10 cellular contexts compared by ENCODE assay signal in genomic region chr7:50268223-50268622, GRCh38. TPM values are rescaled to one million over a fixed set of nuclear protein-coding genes. Genes with fewer than 3 reads are reported as not detected.
DNase-seq lines count a peak whose midpoint lies in the region; ATAC-seq and TF ChIP-seq lines count a peak whose summit lies in the region.
"Had no signal": no experiment of that assay in that cellular context is flagged by ENCODE, and none has a peak within 500 bp of the region (broad histone marks: within the 10 kb centered on the region; RNA-seq: fewer than 3 reads in every experiment).

No MANE protein-coding gene starts in this region.

- no peaks in the 10 kb centered on the region for H3K36me3 ChIP-seq in adrenal gland (replicated peaks in 1 of 2)

- H3K27ac ChIP-seq in adrenal gland = no peak overlapping the region

- TF ChIP-seq CTCF in activated CD8-positive, alpha-beta T cell treated with anti-CD3 and anti-CD28 coated beads for 36 hours (IDR thresholded peaks at IDR 0.05) = no peak
- TF ChIP-seq CTCF in adrenal gland (IDR thresholded peaks at IDR 0.05) = no peak

- peak overlapping the region; percentile 92 for H3K27ac Mint-ChIP-seq in activated CD8-positive, alpha-beta T cell treated with anti-CD3 and anti-CD28 coated beads for 36 hours
- H3K27ac Mint-ChIP-seq: H9 had no signal

- no peaks in the 10 kb centered on the region for H3K9me3 ChIP-seq in adrenal gland (replicated peaks in 1 of 3)

- no peak for TF ChIP-seq POLR2A in adrenal gland (IDR thresholded peaks at IDR 0.05)

- intact Hi-C loops in activated CD8-positive, alpha-beta T cell treated with anti-CD3 and anti-CD28 coated beads for 36 hours (cut with micrococcal nuclease) = loop anchor here (5.0 to 10.0 kb wide), 3 partner anchors 41 to 123 kb away; no protein-coding TSS in a partner anchor
- intact Hi-C loops in adrenal gland (cut with DNase I) = no loop called here

- no peak overlapping the region for H3K4me3 ChIP-seq in adrenal gland

- H3K4me1 ChIP-seq in adrenal gland (replicated peaks in 1 of 2) = no peaks in the 10 kb centered on the region

- peaks cover 90% of the 10 kb centered on the region for H3K4me1 Mint-ChIP-seq in activated CD8-positive, alpha-beta T cell treated with anti-CD3 and anti-CD28 coated beads for 36 hours (ENCODE audit: low read depth)

- POLR2A ChIA-PET in activated CD8-positive, alpha-beta T cell treated with anti-CD3 and anti-CD28 coated beads for 36 hours (lab: Charles Lee) = interaction anchor here (0.8 to 9.7 kb wide), 12 partner anchors 9 to 99 kb away, joined by 3 to 133 read pairs (median 8); partner anchors contain the start of gene IKZF1

- peaks cover 13% of the 10 kb centered on the region for H3K36me3 Mint-ChIP-seq in activated CD8-positive, alpha-beta T cell treated with anti-CD3 and anti-CD28 coated beads for 36 hours (ENCODE audit: low read depth)

- CTCF ChIA-PET in activated CD8-positive, alpha-beta T cell treated with anti-CD3 and anti-CD28 coated beads for 36 hours (lab: Charles Lee) = interaction anchor here (0.7 to 9.1 kb wide), 9 partner anchors 9 to 122 kb away, joined by 3 to 77 read pairs (median 4); no protein-coding TSS in a partner anchor

- peaks cover 2% of the 10 kb centered on the region for H3K9me3 Mint-ChIP-seq in activated CD8-positive, alpha-beta T cell treated with anti-CD3 and anti-CD28 coated beads for 36 hours
- H3K9me3 Mint-ChIP-seq: H9 had no signal

- H3K27me3 Mint-ChIP-seq in activated CD8-positive, alpha-beta T cell treated with anti-CD3 and anti-CD28 coated beads for 36 hours = no peaks in the 10 kb centered on the region

- H3K4me3 Mint-ChIP-seq in activated CD8-positive, alpha-beta T cell treated with anti-CD3 and anti-CD28 coated beads for 36 hours = peak overlapping the region; percentile 63
- H3K4me3 Mint-ChIP-seq: H9 had no signal

- ATAC-seq in GM21825 (IDR thresholded peaks at IDR 0.05; ENCODE audit: unreplicated experiment) = peak; percentile 24
- ATAC-seq in activated CD8-positive, alpha-beta T cell treated with anti-CD3 and anti-CD28 coated beads for 36 hours = no peak
- no peak for ATAC-seq in stimulated activated naive CD8-positive, alpha-beta T cell treated with anti-CD3 and anti-CD28 coated beads, Interleukin-15, Interleukin-2, amounts not matched to agents 100 U/mL and 50 U/mL, for 24 hours

- no peaks in the 10 kb centered on the region for H3K27me3 ChIP-seq in adrenal gland

- 82 to 87% (median 85%) methylated on average over 4 of the region's 4 CpGs for WGBS in adrenal gland, 4 donors

- peak; percentile 39 to 48 for DNase-seq in activated CD4-positive, alpha-beta T cell treated with anti-CD3 and anti-CD28 coated beads, Interleukin-2, amount 50 U/mL, for 48 hours
- no peak for DNase-seq in activated CD4-positive, alpha-beta T cell treated with anti-CD3 and anti-CD28 coated beads, Interleukin-2, amount 50 U/mL, for 4 hours
- peak; percentile 50 for DNase-seq in activated CD8-positive, alpha-beta T cell treated with anti-CD3 and anti-CD28 coated beads for 36 hours
- peak; percentile 51 for DNase-seq in stimulated activated naive CD8-positive, alpha-beta T cell treated with anti-CD3 and anti-CD28 coated beads, Interleukin-15, Interleukin-2, amounts not matched to agents 100 U/mL and 50 U/mL, for 24 hours
- no peak for DNase-seq in adrenal gland
- no peak for DNase-seq in NCI-H187 (lab: John Stamatoyannopoulos, UW)
- no peak for DNase-seq in NCI-H748 (lab: John Stamatoyannopoulos, UW; ENCODE audit: unreplicated experiment)
- DNase-seq: H9, NCI-H1436 had no signal

RNA-seq across cellular contexts. Expression of gene IKZF1, which starts 36.3 kb away (rescaled TPM):
- 100 to 1,000 TPM; 277 to 295 TPM for total RNA-seq in activated CD8-positive, alpha-beta T cell treated with anti-CD3 and anti-CD28 coated beads for 36 hours
- 10 to 100 TPM in 6 of 8 donors, 1 to 10 TPM in 2; 3.2 to 31.5 (median 10.9) TPM for total RNA-seq in adrenal gland
- 1 to 10 TPM in 2 of 3 donors, under 1 TPM in 1; 0.98 to 2.7 (median 2.4) TPM for polyA plus RNA-seq in adrenal gland

Comparison
In these comparisons a context has a peak if more than half of its experiments do, and no peak if none do; other contexts are left out.
1. DNase-seq: peak in activated CD4-positive, alpha-beta T cell treated with anti-CD3 and anti-CD28 coated beads, Interleukin-2, amount 50 U/mL, for 48 hours (2 of 2), activated CD8-positive, alpha-beta T cell treated with anti-CD3 and anti-CD28 coated beads for 36 hours (single experiment) and stimulated activated naive CD8-positive, alpha-beta T cell treated with anti-CD3 and anti-CD28 coated beads, Interleukin-15, Interleukin-2, amounts not matched to agents 100 U/mL and 50 U/mL, for 24 hours (single experiment); none in activated CD4-positive, alpha-beta T cell treated with anti-CD3 and anti-CD28 coated beads, Interleukin-2, amount 50 U/mL, for 4 hours (0 of 2), adrenal gland (0 of 7), NCI-H187 (0 of 2) and NCI-H748 (single experiment).
2. RNA of gene IKZF1, which starts 36.3 kb away (total RNA-seq): 277 to 295 TPM in activated CD8-positive, alpha-beta T cell treated with anti-CD3 and anti-CD28 coated beads for 36 hours; 3.2 to 31.5 TPM in adrenal gland; every median in the first group is over 4 times any median in the second.